20 cellular contexts compared by ENCODE assay signal in the genomic region with DNA sequence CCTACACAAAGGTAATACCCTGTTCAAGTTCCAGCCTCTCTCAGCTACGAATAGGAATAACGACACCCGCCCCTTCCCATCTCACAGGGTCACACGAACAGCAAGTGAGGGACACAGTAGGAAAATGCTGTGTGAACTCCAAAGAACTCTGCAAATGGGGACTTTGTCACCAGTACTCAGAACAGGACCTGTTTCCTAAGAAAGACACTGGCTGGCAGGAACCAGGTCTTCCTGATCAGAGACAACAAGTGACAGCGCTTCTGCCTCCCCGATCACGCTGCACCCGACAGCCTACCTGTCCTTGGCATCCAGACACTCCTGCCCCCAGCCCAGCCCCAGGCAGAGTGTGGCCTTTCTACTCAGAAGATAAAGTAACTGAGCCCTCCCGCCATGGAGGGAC.
"Had no signal": no experiment of that assay in that cellular context is flagged by ENCODE, and none has a peak within 500 bp of the region (broad histone marks: within the 10 kb centered on the region; RNA-seq: fewer than 3 reads in every experiment).

No MANE protein-coding gene starts in this region.

- H3K9ac ChIP-seq: parathyroid adenoma had no signal

- H3K27ac Mint-ChIP-seq: progenitor cell of endocrine pancreas had no signal

- H2AFZ ChIP-seq: parathyroid adenoma had no signal

- H3K9me3 ChIP-seq: stomach, thyroid gland, vagina had no signal

- H3K4me2 ChIP-seq: smooth muscle cell had no signal

- H3K4me3 ChIP-seq: smooth muscle cell, stomach, thyroid gland, vagina had no signal

- H3K4me1 ChIP-seq: parathyroid adenoma, vagina had no signal

- DNase-seq: cortex of kidney; effector CD4-positive, alpha-beta T cell; mammary epithelial cell; mesendoderm; midbrain; naive thymus-derived CD4-positive, alpha-beta T cell; nephron progenitor cell; stimulated activated CD4-positive, alpha-beta T cell treated with anti-CD3 and anti-CD28 coated beads, Interleukin-12 subunit alpha, Interleukin-12 subunit beta, amount 100 ng/mL, for 4 hours; stimulated activated CD4-positive, alpha-beta T cell treated with anti-CD3 and anti-CD28 coated beads, Interleukin-1b, Interleukin-23, amount 100 ng/mL, for 48 hours; stimulated activated CD4-positive, alpha-beta T cell treated with anti-CD3 and anti-CD28 coated beads, Interleukin-4, amount 100 ng/mL, for 1 hour; stimulated activated CD8-positive, alpha-beta memory T cell treated with anti-CD3 and anti-CD28 coated beads, Interleukin-4, amount 100 ng/mL, for 48 hours; stimulated activated naive CD4-positive, alpha-beta T cell; stomach; thyroid gland; trophoblast cell had no signal

- H3K9me3 Mint-ChIP-seq: naive thymus-derived CD4-positive, alpha-beta T cell; nephron progenitor cell had no signal

- H3K27me3 ChIP-seq: stomach, thyroid gland, vagina had no signal

- H3K27me3 Mint-ChIP-seq: naive thymus-derived CD4-positive, alpha-beta T cell; progenitor cell of endocrine pancreas had no signal

- H3K27ac ChIP-seq: parathyroid adenoma, stomach, vagina had no signal

- ATAC-seq: naive thymus-derived CD4-positive, alpha-beta T cell; sciatic nerve had no signal

- H3K79me2 ChIP-seq: parathyroid adenoma had no signal

- H3K4me3 Mint-ChIP-seq: naive thymus-derived CD4-positive, alpha-beta T cell; nephron progenitor cell had no signal
